In the genomic region with DNA sequence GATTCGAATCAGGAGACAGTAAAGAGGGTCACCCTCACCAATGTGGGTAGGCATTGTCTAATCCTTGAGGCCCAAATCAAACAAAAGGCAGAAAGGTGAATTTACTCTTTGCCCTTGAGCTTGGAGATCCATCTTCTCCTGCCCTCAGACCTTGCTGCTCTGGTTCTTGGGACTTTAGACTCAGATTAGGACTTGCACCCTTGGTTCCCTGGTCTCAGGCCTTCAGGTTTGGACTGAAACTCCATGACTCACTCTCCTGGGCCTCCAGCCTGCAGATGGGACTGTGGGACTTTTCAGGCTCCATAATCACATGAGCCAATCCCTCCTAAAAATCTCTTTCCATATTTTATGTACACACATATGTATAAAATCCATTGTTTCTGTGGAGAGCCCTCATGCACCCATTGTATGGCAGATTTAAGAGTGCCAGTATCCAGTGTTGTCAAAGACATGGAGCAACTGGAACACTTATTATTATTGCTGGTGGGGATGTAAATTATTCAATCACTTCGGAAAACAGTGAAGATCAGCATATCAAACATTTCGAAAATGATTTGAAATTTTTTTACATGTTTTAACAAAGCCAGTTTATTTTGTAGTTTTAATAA, we compare ENCODE assay signal across 20 cellular contexts. TPM values are rescaled to one million over a fixed set of nuclear protein-coding genes. Genes with fewer than 3 reads are reported as not detected.
DNase-seq lines count a peak whose midpoint lies in the region; ATAC-seq and TF ChIP-seq lines count a peak whose summit lies in the region.
"Had no signal": no experiment of that assay in that cellular context is flagged by ENCODE, and none has a peak within 500 bp of the region (broad histone marks: within the 10 kb centered on the region; RNA-seq: fewer than 3 reads in every experiment).

No MANE protein-coding gene starts in this region.

- peaks cover 33 to 60% of the 10 kb centered on the region in 2 experiments for H3K36me3 ChIP-seq in HCT116 (ENCODE audit: control insufficient read depth in 1 of 2, insufficient read depth in 2 of 2, low read length in 2 of 2)

- TF ChIP-seq POLR2A in HCT116 (IDR thresholded peaks at IDR 0.05; ENCODE audit: borderline replicate concordance, extremely low read depth, insufficient read depth, insufficient read length) = no peak

- peaks cover 21% of the 10 kb centered on the region; the same call in 1 of the 2 replicates for H4K20me1 ChIP-seq in HCT116 (ENCODE audit: insufficient read depth)

- peak; percentile 61 for DNase-seq in EH (ENCODE audit: low read depth)
- DNase-seq in HCT116 (ENCODE audit: low read depth, low spot score) = no peak
- DNase-seq in ecto neural progenitor cell (ENCODE audit: low spot score) = peak; percentile 28
- no peak for DNase-seq in neural crest cell (ENCODE audit: low read depth, low spot score)
- DNase-seq in DMS 273 (lab: John Stamatoyannopoulos, UW; ENCODE audit: unreplicated experiment) = no peak
- no peak for DNase-seq in activated gamma-delta T cell (lab: John Stamatoyannopoulos, UW)
- DNase-seq: activated CD4-positive, alpha-beta T cell treated with anti-CD3 and anti-CD28 coated beads, Interleukin-2, amount 50 U/mL, for 48 hours; AML-193; brain microvascular endothelial cell; NCI-H146; NCI-H748 treated with DMSO at 0.1 percent for 48 hours; PC-3; T-helper 2 cell; testis; WERI-Rb-1 had no signal

- H3K36me3 Mint-ChIP-seq in neural crest cell (ENCODE audit: low read depth) = peaks cover 12% of the 10 kb centered on the region

- no peaks in the 10 kb centered on the region for H3K27me3 Mint-ChIP-seq in neural crest cell (ENCODE audit: low read depth)
- H3K27me3 Mint-ChIP-seq: IgD-negative memory B cell had no signal

- no peaks in the 10 kb centered on the region for H3K9me3 Mint-ChIP-seq in neural crest cell
- H3K9me3 Mint-ChIP-seq: activated naive CD4-positive, alpha-beta T cell treated with anti-CD3 and anti-CD28 coated beads, Interleukin-2, amount 50 U/mL, for 72 hours; IgD-negative memory B cell had no signal

- no peaks in the 10 kb centered on the region for H3K9me2 ChIP-seq in HCT116 (ENCODE audit: insufficient read depth)

- peaks cover 46% of the 10 kb centered on the region for H3K79me2 ChIP-seq in HCT116 (ENCODE audit: insufficient read depth, low read length)

- POLR2A ChIA-PET in HCT116 (lab: Charles Lee) = no interaction called here

- H3K27ac ChIP-seq in HCT116 (ENCODE audit: low read depth, low read length) = no peak overlapping the region; the same call in 1 of the 2 replicates
- H3K27ac ChIP-seq: brain microvascular endothelial cell, neutrophil, SJSA1, testis, WERI-Rb-1 had no signal

- TF ChIP-seq RAD21 in HCT116 (IDR thresholded peaks at IDR 0.05; ENCODE audit: low read depth) = no peak

- no peak overlapping the region for H3K9ac ChIP-seq in HCT116 (ENCODE audit: low read length)

- no peak overlapping the region for H3K4me3 ChIP-seq in HCT116 (replicated peaks in 1 of 2; ENCODE audit: low read depth in 1 of 2, low read length in 2 of 2)
- H3K4me3 ChIP-seq: SJSA1, testis had no signal

- peaks cover 3% of the 10 kb centered on the region for H3K4me1 Mint-ChIP-seq in neural crest cell

- no peak for ATAC-seq in HCT116
- no peak for ATAC-seq in GM18498 (IDR thresholded peaks at IDR 0.05; ENCODE audit: unreplicated experiment)
- ATAC-seq: PC-3 had no signal

- no peak overlapping the region for H3K4me3 Mint-ChIP-seq in neural crest cell
- H3K4me3 Mint-ChIP-seq: IgD-negative memory B cell had no signal

- H2AFZ ChIP-seq in HCT116 (ENCODE audit: low read depth, low read length, poor library complexity, severe bottlenecking) = no peak overlapping the region

- CTCF ChIA-PET in HCT116 (lab: Charles Lee) = no interaction called here

- TF ChIP-seq CTCF in HCT116 (IDR thresholded peaks at IDR 0.05 in 2 of 3, conservative IDR thresholded peaks at IDR 0.05 in 1 of 3; ENCODE audit: borderline replicate concordance in 1 of 3, insufficient read depth in 1 of 3, low read depth in 2 of 3, low read length in 2 of 3) = no peak
- TF ChIP-seq CTCF in neural crest cell (conservative IDR thresholded peaks at IDR 0.05) = no peak

- H3K4me2 ChIP-seq in HCT116 (ENCODE audit: low read length) = no peak overlapping the region

- H3K4me1 ChIP-seq in HCT116 (ENCODE audit: control insufficient read depth in 1 of 2, insufficient read depth in 2 of 2, low read length in 2 of 2) = no peaks in the 10 kb centered on the region
- H3K4me1 ChIP-seq: SJSA1, testis had no signal

- RAD21 ChIA-PET in HCT116 (lab: Charles Lee; ENCODE audit: low non-redundant PET in 1 of 2, low total read pairs in 2 of 2, uncharacterized antibody in 2 of 2, unreplicated experiment in 2 of 2) = no interaction called here

- H3K27me3 ChIP-seq in HCT116 (ENCODE audit: insufficient read depth, low read length) = no peaks in the 10 kb centered on the region
- H3K27me3 ChIP-seq: brain microvascular endothelial cell, neutrophil, SJSA1, testis had no signal

- no TSS peak for BruUV-seq in HCT116 (replicated peaks; lab: Mats Ljungman, UMichigan)

- no peaks in the 10 kb centered on the region for H3K9me3 ChIP-seq in HCT116 (ENCODE audit: control insufficient read depth in 1 of 2, insufficient read depth in 1 of 2, low read depth in 1 of 2, low read length in 2 of 2)
- H3K9me3 ChIP-seq: neutrophil, SJSA1, testis had no signal

- intact Hi-C loops in HCT116 (cut with micrococcal nuclease) = no loop called here

- peak overlapping the region; percentile 51 for H3K27ac Mint-ChIP-seq in neural crest cell (ENCODE audit: unreplicated experiment)
- H3K27ac Mint-ChIP-seq: activated naive CD4-positive, alpha-beta T cell treated with anti-CD3 and anti-CD28 coated beads, Interleukin-2, amount 50 U/mL, for 72 hours; IgD-negative memory B cell had no signal

TF ChIP-seq in HCT116, 20 proteins besides CTCF, POLR2A, EP300 and RAD21:
- TF ChIP-seq SP1 (IDR thresholded peaks at IDR 0.05; ENCODE audit: low read depth) = 0 out of 2 replicates have a peak, but pooled peaks have one; percentile 13
- TF ChIP-seq ZFX (IDR thresholded peaks at IDR 0.05) = no peak

RNA-seq across cellular contexts. Expression of a gene that starts 48.7 kb away (rescaled TPM):
- total RNA-seq in HCT116 (2021; ENCODE audit: unreplicated experiment) (3.0 TPM), neural crest cell (1.8 and 3.0 TPM in 2 replicates)
- polyA plus RNA-seq in HCT116 (2012) = 0.49 and 1.3 TPM in 2 replicates

Comparison
In these comparisons a context has a peak if more than half of its experiments do, and no peak if none do; other contexts are left out.
1. DNase-seq: peak in EH (single experiment) and ecto neural progenitor cell (single experiment); none in HCT116 (single experiment), neural crest cell (single experiment), DMS 273 (single experiment) and activated gamma-delta T cell (single experiment).